In genomic region chr17:48051706-48052486, GRCh38 we compare ENCODE assay signal across 8 cellular contexts. TPM values are rescaled to one million over a fixed set of nuclear protein-coding genes. Genes with fewer than 3 reads are reported as not detected.
DNase-seq lines count a peak whose midpoint lies in the region; ATAC-seq and TF ChIP-seq lines count a peak whose summit lies in the region.

No MANE protein-coding gene starts in this region.

- H3K9me3 ChIP-seq in NT2/D1 (ENCODE audit: insufficient read depth, low read length) (no peaks in the 10 kb centered on the region), uterus (no peaks in the 10 kb centered on the region)

- peaks cover 57% of the 10 kb centered on the region for H3K36me3 ChIP-seq in NT2/D1 (ENCODE audit: insufficient read depth, insufficient read length, low read length)
- no peaks in the 10 kb centered on the region for H3K36me3 ChIP-seq in uterus

- TF ChIP-seq POLR2A in uterus (IDR thresholded peaks at IDR 0.05) = no peak

- TF ChIP-seq CTCF in uterus (IDR thresholded peaks at IDR 0.05) = peak in 2 of 4 experiments; percentile 24 to 44

- no peaks in the 10 kb centered on the region for H3K27me3 ChIP-seq in NT2/D1 (ENCODE audit: insufficient read depth, insufficient read length)
- H3K27me3 ChIP-seq in uterus = no peaks in the 10 kb centered on the region

- peak overlapping the region; percentile 98 for H3K27ac ChIP-seq in uterus

- H3K4me3 ChIP-seq in NT2/D1 (ENCODE audit: insufficient read length, low read depth) (no peak overlapping the region), uterus (peak overlapping the region; percentile 5 to 21)

- H3K9ac ChIP-seq in NT2/D1 (ENCODE audit: insufficient read length, low read depth) = peak overlapping the region; percentile 65

- peak; percentile 57 for DNase-seq in COR-L47 (lab: John Stamatoyannopoulos, UW)
- DNase-seq in NT2/D1 (ENCODE audit: low read depth, low spot score) = no peak
- peak; percentile 88 for DNase-seq in dedifferentiated amniotic fluid mesenchymal stem cell (ENCODE audit: extremely low spot score)
- peak; percentile 86 to 88 for DNase-seq in lung microvascular endothelial cell (ENCODE audit: low read depth in 2 of 2)
- peak; percentile 74 to 91 for DNase-seq in uterus
- DNase-seq in NCI-H748 (lab: John Stamatoyannopoulos, UW; ENCODE audit: unreplicated experiment) = no peak

- ATAC-seq in GM21717 (IDR thresholded peaks at IDR 0.05; ENCODE audit: unreplicated experiment) = no peak
- ATAC-seq in GM19395 (IDR thresholded peaks at IDR 0.05; ENCODE audit: unreplicated experiment) = no peak

- peaks cover 40% of the 10 kb centered on the region for H3K4me1 ChIP-seq in NT2/D1 (ENCODE audit: insufficient read depth, insufficient read length)
- peaks cover 15 to 44% of the 10 kb centered on the region in 2 donors for H3K4me1 ChIP-seq in uterus

- intact Hi-C loops in uterus (cut with DNase I; ENCODE audit: low total_unique reads) = no loop called here

RNA-seq across cellular contexts. Expression of gene NFE2L1, which starts 3.7 kb away (rescaled TPM):
- total RNA-seq in lung microvascular endothelial cell = 72.6 and 93.5 TPM in 2 replicates
- 100 to 1,000 TPM in 2 of 4 donors, 10 to 100 TPM in 2; 85.6 to 323 (median 176) TPM for total RNA-seq in uterus

RNA-seq across cellular contexts. Expression of gene COPZ2, which starts 14.3 kb away (rescaled TPM):
- total RNA-seq in lung microvascular endothelial cell (4.6 and 7.0 TPM in 2 replicates), uterus (10 to 100 TPM; 12.9 to 82.7 (median 35.3) TPM)

RNA-seq across cellular contexts. Expression of gene CBX1, which starts 49.4 kb away (rescaled TPM):
- total RNA-seq in lung microvascular endothelial cell (38.4 and 42.9 TPM in 2 replicates), uterus (100 to 1,000 TPM in 2 of 4 donors, 10 to 100 TPM in 2; 47.1 to 132 (median 81.3) TPM)

RNA-seq across cellular contexts. Expression of gene SNX11, which starts 55.7 kb away (rescaled TPM):
- 10.7 and 13.5 TPM in 2 replicates for total RNA-seq in lung microvascular endothelial cell
- 10 to 100 TPM in 3 of 4 donors, under 1 TPM in 1; 0.77 to 20.6 (median 14.8) TPM for total RNA-seq in uterus

Comparison
In these comparisons a context has a peak if more than half of its experiments do, and no peak if none do; other contexts are left out.
1. DNase-seq: peak in COR-L47 (single experiment), dedifferentiated amniotic fluid mesenchymal stem cell (single experiment), lung microvascular endothelial cell (2 of 2) and uterus (2 of 2); none in NT2/D1 (single experiment) and NCI-H748 (single experiment).